ENCODE assay signal across 9 cellular contexts in genomic region chr2:101330253-101330921, GRCh38. TPM values are rescaled to one million over a fixed set of nuclear protein-coding genes. Genes with fewer than 3 reads are reported as not detected.
DNase-seq lines count a peak whose midpoint lies in the region; ATAC-seq, FAIRE-seq and TF ChIP-seq lines count a peak whose summit lies in the region.
"Had no signal": no experiment of that assay in that cellular context is flagged by ENCODE, and none has a peak within 500 bp of the region (broad histone marks: within the 10 kb centered on the region; RNA-seq: fewer than 3 reads in every experiment).

No MANE protein-coding gene starts in this region.

- H3K4me1 ChIP-seq in tibial artery = no peaks in the 10 kb centered on the region

- H3K9me3 Mint-ChIP-seq in activated T-cell treated with anti-CD3 and anti-CD28 coated beads, Interleukin-2, amount 50 U/mL, for 24 hours = no peaks in the 10 kb centered on the region

- no peak overlapping the region for H3K27ac ChIP-seq in tibial artery

- peaks cover 0 to 3% of the 10 kb centered on the region in 2 donors for H3K27me3 ChIP-seq in tibial artery

- intact Hi-C loops in Right ventricle myocardium superior (cut with DNase I) (no loop called here), posterior cingulate gyrus (cut with DNase I) (no loop called here), tibial artery (cut with DNase I; ENCODE audit: low total_unique reads) (no loop called here)

- ATAC-seq in Right ventricle myocardium superior (ENCODE audit: poor library complexity) (peak; percentile 58), HG03175 (IDR thresholded peaks at IDR 0.05; ENCODE audit: unreplicated experiment) (no peak)

- no peaks in the 10 kb centered on the region for H3K36me3 ChIP-seq in tibial artery

- peaks cover 0 to 7% (median 0%) of the 10 kb centered on the region in 3 donors for H3K9me3 ChIP-seq in tibial artery

- no peak for FAIRE-seq in frontal cortex (lab: Jason Lieb, UNC)
- FAIRE-seq: G401.6 had no signal

- H3K27me3 Mint-ChIP-seq in activated T-cell treated with anti-CD3 and anti-CD28 coated beads, Interleukin-2, amount 50 U/mL, for 24 hours = no peaks in the 10 kb centered on the region

- no peak overlapping the region for H3K4me3 ChIP-seq in tibial artery

- DNase-seq in ELF-1 (ENCODE audit: low read depth, low spot score) (peak; percentile 87), Right ventricle myocardium superior (peak; percentile 75), posterior cingulate gyrus (peak in 8 of 10 donors; percentile 49 to 95 (median 66)), frontal cortex (ENCODE audit: low spot score in 2 of 2) (no peak), SKM-1 (lab: John Stamatoyannopoulos, UW; ENCODE audit: unreplicated experiment) (no peak), tibial artery (no peak)
- peak; percentile 64 for DNase-seq in activated T-cell treated with anti-CD3 and anti-CD28 coated beads, Interleukin-2, amount 50 U/mL, for 24 hours

- peak overlapping the region; percentile 31 for H3K4me3 Mint-ChIP-seq in activated T-cell treated with anti-CD3 and anti-CD28 coated beads, Interleukin-2, amount 50 U/mL, for 24 hours

- H3K4me1 Mint-ChIP-seq in activated T-cell treated with anti-CD3 and anti-CD28 coated beads, Interleukin-2, amount 50 U/mL, for 24 hours (ENCODE audit: low read depth) = peaks cover 22% of the 10 kb centered on the region

- peak overlapping the region; percentile 85 for H3K27ac Mint-ChIP-seq in activated T-cell treated with anti-CD3 and anti-CD28 coated beads, Interleukin-2, amount 50 U/mL, for 24 hours

- TF ChIP-seq CTCF in tibial artery (IDR thresholded peaks at IDR 0.05) = no peak

- H3K36me3 Mint-ChIP-seq in activated T-cell treated with anti-CD3 and anti-CD28 coated beads, Interleukin-2, amount 50 U/mL, for 24 hours (ENCODE audit: low read depth) = no peaks in the 10 kb centered on the region

RNA-seq across cellular contexts. Expression of gene RNF149, which starts 21.9 kb away (rescaled TPM):
- total RNA-seq in Right ventricle myocardium superior (14.0 TPM), frontal cortex (45.2 TPM)

RNA-seq across cellular contexts. Expression of gene CREG2, which starts 56.9 kb away (rescaled TPM):
- total RNA-seq in Right ventricle myocardium superior (not detected), frontal cortex (9.8 TPM)

Comparison
In these comparisons a context has a peak if more than half of its experiments do, and no peak if none do; other contexts are left out.
1. DNase-seq: peak in ELF-1 (single experiment), activated T-cell treated with anti-CD3 and anti-CD28 coated beads, Interleukin-2, amount 50 U/mL, for 24 hours (single experiment), Right ventricle myocardium superior (single experiment) and posterior cingulate gyrus (8 of 10); none in frontal cortex (0 of 2), SKM-1 (single experiment) and tibial artery (0 of 2).
2. RNA of gene CREG2, which starts 56.9 kb away (total RNA-seq): 9.8 TPM in frontal cortex (single experiment); not detected in Right ventricle myocardium superior (single experiment); every median in the first group is over 10 times any median in the second.